ENCODE assay signal across 1 cellular context in the genomic region with DNA sequence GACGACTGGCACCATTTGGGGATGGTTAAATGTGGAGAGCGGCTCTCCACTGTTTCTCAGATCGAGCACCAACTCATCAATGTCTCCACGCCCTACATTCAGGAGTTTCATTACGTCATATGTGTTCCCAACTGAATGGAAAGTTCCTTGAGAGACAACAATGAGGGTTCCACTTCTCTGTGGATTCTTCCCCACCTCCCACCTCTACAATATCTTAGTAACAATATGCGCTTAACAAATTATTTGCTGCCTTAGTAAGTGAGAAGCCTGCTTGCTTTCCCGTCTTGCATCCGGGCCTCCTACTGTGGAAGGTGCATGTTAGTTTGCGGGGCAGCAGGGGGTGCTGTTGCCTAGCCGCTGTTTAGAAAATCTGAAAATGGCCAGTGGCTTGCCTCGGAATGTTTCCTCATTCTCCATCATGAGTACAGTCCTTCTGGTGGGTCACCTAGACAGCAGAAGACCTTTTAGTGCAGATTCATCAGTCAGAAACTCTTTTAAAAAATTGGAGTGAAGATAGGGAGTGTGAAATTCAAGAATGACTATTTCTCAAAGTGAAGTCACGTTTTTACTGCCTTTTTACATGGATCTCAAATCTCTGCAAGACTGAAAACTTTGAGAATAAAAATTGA.
TF ChIP-seq lines count a peak whose summit lies in the region.

No MANE protein-coding gene starts in this region.

TF ChIP-seq in Ishikawa, 13 proteins besides CTCF, POLR2A, EP300 and RAD21 (continued from another document):
- TF ChIP-seq, protein P1, sequence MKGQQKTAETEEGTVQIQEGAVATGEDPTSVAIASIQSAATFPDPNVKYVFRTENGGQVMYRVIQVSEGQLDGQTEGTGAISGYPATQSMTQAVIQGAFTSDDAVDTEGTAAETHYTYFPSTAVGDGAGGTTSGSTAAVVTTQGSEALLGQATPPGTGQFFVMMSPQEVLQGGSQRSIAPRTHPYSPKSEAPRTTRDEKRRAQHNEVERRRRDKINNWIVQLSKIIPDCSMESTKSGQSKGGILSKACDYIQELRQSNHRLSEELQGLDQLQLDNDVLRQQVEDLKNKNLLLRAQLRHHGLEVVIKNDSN (IDR thresholded peaks at IDR 0.05), result no peak
TF ChIP-seq in Ishikawa: peak in this region for 1.
